14 cellular contexts compared by ENCODE assay signal in genomic region chr5:133292300-133292699, GRCh38.
DNase-seq lines count a peak whose midpoint lies in the region; ATAC-seq, FAIRE-seq and TF ChIP-seq lines count a peak whose summit lies in the region.
"Had no signal": no experiment of that assay in that cellular context is flagged by ENCODE, and none has a peak within 500 bp of the region (broad histone marks: within the 10 kb centered on the region; RNA-seq: fewer than 3 reads in every experiment).

No MANE protein-coding gene starts in this region.

- no peak overlapping the region for H3K27ac ChIP-seq in BLaER1 treated with 17β-estradiol and CSF1 and Interleukin-3, amounts not matched to agents 10 nM and 100 nM
- H3K27ac ChIP-seq in RWPE2 (ENCODE audit: poor library complexity, severe bottlenecking) (peak overlapping the region; percentile 20), keratinocyte (ENCODE audit: control insufficient read depth, insufficient read depth, low read length) (peak overlapping the region; percentile 22), SJCRH30 (no peak overlapping the region)
- H3K27ac ChIP-seq: pancreas had no signal

- no peaks in the 10 kb centered on the region for H3K9me1 ChIP-seq in keratinocyte (ENCODE audit: control insufficient read depth, extremely low read depth, insufficient read depth, low read length)

- peaks cover 0 to 36% (median 23%) of the 10 kb centered on the region in 10 experiments; a peak in 14 of 20 replicates for H3K4me1 ChIP-seq in BLaER1 treated with 17β-estradiol and CSF1 and Interleukin-3, amounts not matched to agents 10 nM and 100 nM
- H3K4me1 ChIP-seq in RWPE2 (ENCODE audit: insufficient read depth, poor library complexity, severe bottlenecking): peaks cover 35% of the 10 kb centered on the region
- H3K4me1 ChIP-seq in keratinocyte (ENCODE audit: control insufficient read depth, extremely low read depth, insufficient read depth, low read length): peaks cover 36% of the 10 kb centered on the region
- H3K4me1 ChIP-seq in SJCRH30: 0 out of 2 replicates have a peak, but pooled peaks cover 4% of the 10 kb centered on the region
- H3K4me1 ChIP-seq: pancreas had no signal

- FAIRE-seq in H54 (lab: Jason Lieb, UNC): no peak
- peak; percentile 79 for FAIRE-seq in keratinocyte (lab: Jason Lieb, UNC)
- FAIRE-seq: kidney, pancreas had no signal

- H4K20me1 ChIP-seq in BLaER1 treated with 17β-estradiol and CSF1 and Interleukin-3, amounts not matched to agents 10 nM and 100 nM: no peaks in the 10 kb centered on the region
- no peaks in the 10 kb centered on the region for H4K20me1 ChIP-seq in keratinocyte (ENCODE audit: control insufficient read depth, extremely low read depth, insufficient read depth, low read length)

- dilution Hi-C loops in keratinocyte (cut with MboI; ENCODE audit: extremely low pct_ligation_motif_present, low sequenced_read_pairs): no loop called here

- H3K9ac ChIP-seq in BLaER1 treated with 17β-estradiol and CSF1 and Interleukin-3, amounts not matched to agents 10 nM and 100 nM: no peak overlapping the region
- H3K9ac ChIP-seq in keratinocyte (ENCODE audit: control insufficient read depth, extremely low read depth, insufficient read depth, low read length): no peak overlapping the region

- TF ChIP-seq CTCF in RWPE2 (IDR thresholded peaks at IDR 0.05; ENCODE audit: poor library complexity, severe bottlenecking) (no peak), keratinocyte (optimal IDR thresholded peaks at IDR 0.05 in 1 of 3, IDR thresholded peaks at IDR 0.05 in 1 of 3, conservative IDR thresholded peaks at IDR 0.05 in 1 of 3; ENCODE audit: extremely low read depth in 1 of 3, insufficient read depth in 2 of 3, low read length in 3 of 3) (no peak)

- no peaks in the 10 kb centered on the region for H3K79me2 ChIP-seq in keratinocyte (ENCODE audit: control insufficient read depth, insufficient read depth, low read length)

- H3K4me3 ChIP-seq in BLaER1 treated with 17β-estradiol and CSF1 and Interleukin-3, amounts not matched to agents 10 nM and 100 nM: no peak overlapping the region
- H3K4me3 ChIP-seq in RWPE2 (ENCODE audit: severe bottlenecking): no peak overlapping the region
- no peak overlapping the region for H3K4me3 ChIP-seq in keratinocyte (ENCODE audit: control insufficient read depth in 2 of 3, extremely low read depth in 1 of 3, insufficient read depth in 2 of 3, low read depth in 1 of 3, low read length in 3 of 3)
- H3K4me3 ChIP-seq in SJCRH30: no peak overlapping the region
- H3K4me3 ChIP-seq: pancreas, smooth muscle cell had no signal

- no peaks in the 10 kb centered on the region for H3K36me3 ChIP-seq in BLaER1 treated with 17β-estradiol and CSF1 and Interleukin-3, amounts not matched to agents 10 nM and 100 nM
- H3K36me3 ChIP-seq in RWPE2 (ENCODE audit: low read depth) (no peaks in the 10 kb centered on the region), keratinocyte (ENCODE audit: control insufficient read depth in 2 of 2, extremely low read depth in 1 of 2, insufficient read depth in 2 of 2, low read length in 2 of 2) (no peaks in the 10 kb centered on the region), SJCRH30 (no peaks in the 10 kb centered on the region)
- H3K36me3 ChIP-seq: pancreas had no signal

- TF ChIP-seq POLR2A in H54 (IDR thresholded peaks at IDR 0.05; ENCODE audit: low read depth, low read length): no peak

- H3K4me2 ChIP-seq in BLaER1 treated with 17β-estradiol and CSF1 and Interleukin-3, amounts not matched to agents 10 nM and 100 nM: peak overlapping the region in 6 of 11 experiments; percentile 13 to 59 (median 40); a peak in 7 of 22 replicates
- H3K4me2 ChIP-seq in keratinocyte (ENCODE audit: control insufficient read depth, extremely low read depth, insufficient read depth, low read depth, low read length): peak overlapping the region; percentile 22
- H3K4me2 ChIP-seq: smooth muscle cell had no signal

- ATAC-seq in RWPE2 (ENCODE audit: low read depth) (peak; percentile 88), HG03378 (IDR thresholded peaks at IDR 0.05; ENCODE audit: unreplicated experiment) (no peak)
- ATAC-seq: pancreas had no signal

- DNase-seq in H54 (ENCODE audit: insufficient read length, low spot score) (peak; percentile 93), RWPE2 (ENCODE audit: low spot score) (peak; percentile 93), keratinocyte (ENCODE audit: low read depth, low spot score) (peak; percentile 69), SJCRH30 (no peak), T-helper 1 cell (no peak)
- DNase-seq: activated CD4-positive, CD25-positive, alpha-beta regulatory T cell treated with anti-CD3 and anti-CD28 coated beads, Interleukin-2, amount 50 U/mL, for 72 hours; amniotic stem cell; cortex of kidney; H9; kidney; pancreas had no signal

- H3K27me3 ChIP-seq in BLaER1 treated with 17β-estradiol and CSF1 and Interleukin-3, amounts not matched to agents 10 nM and 100 nM: no peaks in the 10 kb centered on the region
- H3K27me3 ChIP-seq in RWPE2 (ENCODE audit: insufficient read depth, poor library complexity, severe bottlenecking): no peaks in the 10 kb centered on the region
- no peaks in the 10 kb centered on the region for H3K27me3 ChIP-seq in keratinocyte (ENCODE audit: control insufficient read depth, extremely low read depth, insufficient read depth, low read length)
- no peaks in the 10 kb centered on the region for H3K27me3 ChIP-seq in SJCRH30
- H3K27me3 ChIP-seq: pancreas had no signal

- no peak overlapping the region for H2AFZ ChIP-seq in keratinocyte (ENCODE audit: control insufficient read depth, low read length)

- H3K9me3 ChIP-seq in BLaER1 treated with 17β-estradiol and CSF1 and Interleukin-3, amounts not matched to agents 10 nM and 100 nM (replicated peaks in 1 of 11): no peaks in the 10 kb centered on the region
- H3K9me3 ChIP-seq in RWPE2 (ENCODE audit: severe bottlenecking) (no peaks in the 10 kb centered on the region), keratinocyte (ENCODE audit: control insufficient read depth, low read depth, low read length) (no peaks in the 10 kb centered on the region), SJCRH30 (replicated peaks) (no peaks in the 10 kb centered on the region)
- H3K9me3 ChIP-seq: pancreas had no signal

Comparison
In these comparisons a context has a peak if more than half of its experiments do, and no peak if none do; other contexts are left out.
1. H3K27ac ChIP-seq: peak in RWPE2 (single experiment) and keratinocyte (single experiment); none in BLaER1 treated with 17β-estradiol and CSF1 and Interleukin-3, amounts not matched to agents 10 nM and 100 nM (0 of 11) and SJCRH30 (single experiment).
2. DNase-seq: peak in H54 (single experiment), RWPE2 (single experiment) and keratinocyte (single experiment); none in SJCRH30 (0 of 2) and T-helper 1 cell (0 of 5).